In the genomic region with DNA sequence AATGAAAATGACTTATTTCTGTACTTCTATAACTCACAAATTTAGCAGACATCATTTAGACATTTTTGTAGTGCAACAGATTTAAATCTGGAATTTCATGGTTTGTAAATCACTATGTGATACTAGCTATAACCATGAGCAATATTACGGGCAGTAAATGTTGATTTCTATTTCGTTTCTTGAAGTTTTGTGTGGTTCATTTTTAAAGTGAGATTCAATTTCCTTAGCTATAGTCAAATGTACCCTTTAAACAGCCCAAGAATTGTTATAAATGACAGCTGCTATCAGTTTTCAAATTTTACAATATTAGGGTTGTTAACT, we compare ENCODE assay signal across 2 cellular contexts.
TF ChIP-seq lines count a peak whose summit lies in the region.

No MANE protein-coding gene starts in this region.

TF ChIP-seq in SK-N-SH, 30 proteins besides CTCF, POLR2A, EP300 and RAD21 (continued from another document):
- TF ChIP-seq, protein P1, sequence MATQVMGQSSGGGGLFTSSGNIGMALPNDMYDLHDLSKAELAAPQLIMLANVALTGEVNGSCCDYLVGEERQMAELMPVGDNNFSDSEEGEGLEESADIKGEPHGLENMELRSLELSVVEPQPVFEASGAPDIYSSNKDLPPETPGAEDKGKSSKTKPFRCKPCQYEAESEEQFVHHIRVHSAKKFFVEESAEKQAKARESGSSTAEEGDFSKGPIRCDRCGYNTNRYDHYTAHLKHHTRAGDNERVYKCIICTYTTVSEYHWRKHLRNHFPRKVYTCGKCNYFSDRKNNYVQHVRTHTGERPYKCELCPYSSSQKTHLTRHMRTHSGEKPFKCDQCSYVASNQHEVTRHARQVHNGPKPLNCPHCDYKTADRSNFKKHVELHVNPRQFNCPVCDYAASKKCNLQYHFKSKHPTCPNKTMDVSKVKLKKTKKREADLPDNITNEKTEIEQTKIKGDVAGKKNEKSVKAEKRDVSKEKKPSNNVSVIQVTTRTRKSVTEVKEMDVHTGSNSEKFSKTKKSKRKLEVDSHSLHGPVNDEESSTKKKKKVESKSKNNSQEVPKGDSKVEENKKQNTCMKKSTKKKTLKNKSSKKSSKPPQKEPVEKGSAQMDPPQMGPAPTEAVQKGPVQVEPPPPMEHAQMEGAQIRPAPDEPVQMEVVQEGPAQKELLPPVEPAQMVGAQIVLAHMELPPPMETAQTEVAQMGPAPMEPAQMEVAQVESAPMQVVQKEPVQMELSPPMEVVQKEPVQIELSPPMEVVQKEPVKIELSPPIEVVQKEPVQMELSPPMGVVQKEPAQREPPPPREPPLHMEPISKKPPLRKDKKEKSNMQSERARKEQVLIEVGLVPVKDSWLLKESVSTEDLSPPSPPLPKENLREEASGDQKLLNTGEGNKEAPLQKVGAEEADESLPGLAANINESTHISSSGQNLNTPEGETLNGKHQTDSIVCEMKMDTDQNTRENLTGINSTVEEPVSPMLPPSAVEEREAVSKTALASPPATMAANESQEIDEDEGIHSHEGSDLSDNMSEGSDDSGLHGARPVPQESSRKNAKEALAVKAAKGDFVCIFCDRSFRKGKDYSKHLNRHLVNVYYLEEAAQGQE (IDR thresholded peaks at IDR 0.05; ENCODE audit: low read depth, low read length) = no peak
- TF ChIP-seq, protein P2, sequence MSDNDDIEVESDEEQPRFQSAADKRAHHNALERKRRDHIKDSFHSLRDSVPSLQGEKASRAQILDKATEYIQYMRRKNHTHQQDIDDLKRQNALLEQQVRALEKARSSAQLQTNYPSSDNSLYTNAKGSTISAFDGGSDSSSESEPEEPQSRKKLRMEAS (IDR thresholded peaks at IDR 0.05; ENCODE audit: low read depth) = no peak
- TF ChIP-seq NFIC (IDR thresholded peaks at IDR 0.05; ENCODE audit: borderline replicate concordance) = no peak
- TF ChIP-seq, protein P3, sequence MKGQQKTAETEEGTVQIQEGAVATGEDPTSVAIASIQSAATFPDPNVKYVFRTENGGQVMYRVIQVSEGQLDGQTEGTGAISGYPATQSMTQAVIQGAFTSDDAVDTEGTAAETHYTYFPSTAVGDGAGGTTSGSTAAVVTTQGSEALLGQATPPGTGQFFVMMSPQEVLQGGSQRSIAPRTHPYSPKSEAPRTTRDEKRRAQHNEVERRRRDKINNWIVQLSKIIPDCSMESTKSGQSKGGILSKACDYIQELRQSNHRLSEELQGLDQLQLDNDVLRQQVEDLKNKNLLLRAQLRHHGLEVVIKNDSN (IDR thresholded peaks at IDR 0.05; ENCODE audit: borderline replicate concordance, low read depth) = no peak
- no peak for TF ChIP-seq SMC3 (IDR thresholded peaks at IDR 0.05; ENCODE audit: low read depth, low read length)

TF ChIP-seq in SK-N-SH treated with all-trans-retinoic acid at 6 μM for 48 hours, 23 proteins besides CTCF, POLR2A, EP300 and RAD21 (continued from another document):
- TF ChIP-seq, protein P4, sequence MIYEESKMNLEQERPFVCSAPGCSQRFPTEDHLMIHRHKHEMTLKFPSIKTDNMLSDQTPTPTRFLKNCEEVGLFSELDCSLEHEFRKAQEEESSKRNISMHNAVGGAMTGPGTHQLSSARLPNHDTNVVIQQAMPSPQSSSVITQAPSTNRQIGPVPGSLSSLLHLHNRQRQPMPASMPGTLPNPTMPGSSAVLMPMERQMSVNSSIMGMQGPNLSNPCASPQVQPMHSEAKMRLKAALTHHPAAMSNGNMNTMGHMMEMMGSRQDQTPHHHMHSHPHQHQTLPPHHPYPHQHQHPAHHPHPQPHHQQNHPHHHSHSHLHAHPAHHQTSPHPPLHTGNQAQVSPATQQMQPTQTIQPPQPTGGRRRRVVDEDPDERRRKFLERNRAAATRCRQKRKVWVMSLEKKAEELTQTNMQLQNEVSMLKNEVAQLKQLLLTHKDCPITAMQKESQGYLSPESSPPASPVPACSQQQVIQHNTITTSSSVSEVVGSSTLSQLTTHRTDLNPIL (CRISPR knock-in tag; IDR thresholded peaks at IDR 0.05; ENCODE audit: low read depth) = no peak
- TF ChIP-seq BACH2 (CRISPR knock-in tag; IDR thresholded peaks at IDR 0.05; ENCODE audit: borderline replicate concordance) (no peak), ZFP30 (CRISPR knock-in tag; IDR thresholded peaks at IDR 0.05) (no peak), GLIS3 (CRISPR knock-in tag; IDR thresholded peaks at IDR 0.05) (no peak), CSDC2 (CRISPR knock-in tag; IDR thresholded peaks at IDR 0.05) (no peak), OSR1 (CRISPR knock-in tag; IDR thresholded peaks at IDR 0.05) (no peak), TOX (CRISPR knock-in tag; IDR thresholded peaks at IDR 0.05; ENCODE audit: borderline replicate concordance) (no peak), ZC3H10 (CRISPR knock-in tag; IDR thresholded peaks at IDR 0.05) (no peak), SNAI2 (CRISPR knock-in tag; IDR thresholded peaks at IDR 0.05) (no peak), ARNTL (CRISPR knock-in tag; IDR thresholded peaks at IDR 0.05; ENCODE audit: borderline replicate concordance, low read depth) (no peak), PPARA (CRISPR knock-in tag; IDR thresholded peaks at IDR 0.05; ENCODE audit: borderline replicate concordance) (no peak), ZNF8 (CRISPR knock-in tag; IDR thresholded peaks at IDR 0.05) (no peak)
- TF ChIP-seq, protein P5, sequence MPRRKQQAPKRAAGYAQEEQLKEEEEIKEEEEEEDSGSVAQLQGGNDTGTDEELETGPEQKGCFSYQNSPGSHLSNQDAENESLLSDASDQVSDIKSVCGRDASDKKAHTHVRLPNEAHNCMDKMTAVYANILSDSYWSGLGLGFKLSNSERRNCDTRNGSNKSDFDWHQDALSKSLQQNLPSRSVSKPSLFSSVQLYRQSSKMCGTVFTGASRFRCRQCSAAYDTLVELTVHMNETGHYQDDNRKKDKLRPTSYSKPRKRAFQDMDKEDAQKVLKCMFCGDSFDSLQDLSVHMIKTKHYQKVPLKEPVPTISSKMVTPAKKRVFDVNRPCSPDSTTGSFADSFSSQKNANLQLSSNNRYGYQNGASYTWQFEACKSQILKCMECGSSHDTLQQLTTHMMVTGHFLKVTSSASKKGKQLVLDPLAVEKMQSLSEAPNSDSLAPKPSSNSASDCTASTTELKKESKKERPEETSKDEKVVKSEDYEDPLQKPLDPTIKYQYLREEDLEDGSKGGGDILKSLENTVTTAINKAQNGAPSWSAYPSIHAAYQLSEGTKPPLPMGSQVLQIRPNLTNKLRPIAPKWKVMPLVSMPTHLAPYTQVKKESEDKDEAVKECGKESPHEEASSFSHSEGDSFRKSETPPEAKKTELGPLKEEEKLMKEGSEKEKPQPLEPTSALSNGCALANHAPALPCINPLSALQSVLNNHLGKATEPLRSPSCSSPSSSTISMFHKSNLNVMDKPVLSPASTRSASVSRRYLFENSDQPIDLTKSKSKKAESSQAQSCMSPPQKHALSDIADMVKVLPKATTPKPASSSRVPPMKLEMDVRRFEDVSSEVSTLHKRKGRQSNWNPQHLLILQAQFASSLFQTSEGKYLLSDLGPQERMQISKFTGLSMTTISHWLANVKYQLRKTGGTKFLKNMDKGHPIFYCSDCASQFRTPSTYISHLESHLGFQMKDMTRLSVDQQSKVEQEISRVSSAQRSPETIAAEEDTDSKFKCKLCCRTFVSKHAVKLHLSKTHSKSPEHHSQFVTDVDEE (CRISPR knock-in tag; IDR thresholded peaks at IDR 0.05) = no peak
- TF ChIP-seq, protein P6, sequence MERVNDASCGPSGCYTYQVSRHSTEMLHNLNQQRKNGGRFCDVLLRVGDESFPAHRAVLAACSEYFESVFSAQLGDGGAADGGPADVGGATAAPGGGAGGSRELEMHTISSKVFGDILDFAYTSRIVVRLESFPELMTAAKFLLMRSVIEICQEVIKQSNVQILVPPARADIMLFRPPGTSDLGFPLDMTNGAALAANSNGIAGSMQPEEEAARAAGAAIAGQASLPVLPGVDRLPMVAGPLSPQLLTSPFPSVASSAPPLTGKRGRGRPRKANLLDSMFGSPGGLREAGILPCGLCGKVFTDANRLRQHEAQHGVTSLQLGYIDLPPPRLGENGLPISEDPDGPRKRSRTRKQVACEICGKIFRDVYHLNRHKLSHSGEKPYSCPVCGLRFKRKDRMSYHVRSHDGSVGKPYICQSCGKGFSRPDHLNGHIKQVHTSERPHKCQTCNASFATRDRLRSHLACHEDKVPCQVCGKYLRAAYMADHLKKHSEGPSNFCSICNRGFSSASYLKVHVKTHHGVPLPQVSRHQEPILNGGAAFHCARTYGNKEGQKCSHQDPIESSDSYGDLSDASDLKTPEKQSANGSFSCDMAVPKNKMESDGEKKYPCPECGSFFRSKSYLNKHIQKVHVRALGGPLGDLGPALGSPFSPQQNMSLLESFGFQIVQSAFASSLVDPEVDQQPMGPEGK (CRISPR knock-in tag; IDR thresholded peaks at IDR 0.05; ENCODE audit: borderline replicate concordance) = no peak
